Comparison of ENCODE assay signal across 1 cellular context in the genomic region with DNA sequence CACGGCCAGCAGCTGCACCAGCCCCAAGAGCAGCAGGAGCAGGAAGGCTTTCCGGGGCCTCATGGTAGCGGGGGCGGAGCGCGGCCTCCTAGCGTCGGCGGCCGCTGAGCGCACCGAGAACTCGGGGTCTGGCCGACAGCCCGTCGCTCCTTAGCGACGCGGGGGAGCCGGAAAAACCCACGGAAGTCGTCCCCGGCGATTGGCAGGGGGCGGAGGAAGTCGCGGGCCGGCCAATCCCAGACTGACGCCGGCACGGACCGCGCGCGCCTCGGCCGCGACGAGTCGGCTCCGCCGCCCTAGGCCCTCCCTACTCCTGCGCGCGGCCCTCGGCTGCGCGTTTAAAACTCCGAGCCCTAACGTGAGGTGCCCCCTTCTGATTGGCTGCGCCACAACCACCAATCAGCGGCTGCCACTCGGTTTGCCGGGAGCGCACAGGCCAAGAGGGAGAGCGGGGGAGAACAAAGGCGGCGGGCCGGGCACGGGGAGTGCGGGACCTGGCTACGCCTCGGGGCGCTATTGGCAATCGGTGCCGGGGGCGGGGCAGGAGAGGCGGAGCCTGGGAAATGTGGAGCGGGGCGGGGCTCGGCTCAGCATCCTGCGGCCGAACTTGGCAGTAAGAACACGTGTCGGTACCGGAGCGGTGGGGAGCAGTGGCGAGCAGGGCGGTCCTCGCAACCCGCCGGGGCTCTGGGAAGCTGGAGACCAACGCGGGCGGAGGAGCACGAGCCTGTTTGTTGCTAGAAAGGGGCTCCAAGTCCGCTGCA.
TF ChIP-seq lines count a peak whose summit lies in the region.

A gene with protein sequence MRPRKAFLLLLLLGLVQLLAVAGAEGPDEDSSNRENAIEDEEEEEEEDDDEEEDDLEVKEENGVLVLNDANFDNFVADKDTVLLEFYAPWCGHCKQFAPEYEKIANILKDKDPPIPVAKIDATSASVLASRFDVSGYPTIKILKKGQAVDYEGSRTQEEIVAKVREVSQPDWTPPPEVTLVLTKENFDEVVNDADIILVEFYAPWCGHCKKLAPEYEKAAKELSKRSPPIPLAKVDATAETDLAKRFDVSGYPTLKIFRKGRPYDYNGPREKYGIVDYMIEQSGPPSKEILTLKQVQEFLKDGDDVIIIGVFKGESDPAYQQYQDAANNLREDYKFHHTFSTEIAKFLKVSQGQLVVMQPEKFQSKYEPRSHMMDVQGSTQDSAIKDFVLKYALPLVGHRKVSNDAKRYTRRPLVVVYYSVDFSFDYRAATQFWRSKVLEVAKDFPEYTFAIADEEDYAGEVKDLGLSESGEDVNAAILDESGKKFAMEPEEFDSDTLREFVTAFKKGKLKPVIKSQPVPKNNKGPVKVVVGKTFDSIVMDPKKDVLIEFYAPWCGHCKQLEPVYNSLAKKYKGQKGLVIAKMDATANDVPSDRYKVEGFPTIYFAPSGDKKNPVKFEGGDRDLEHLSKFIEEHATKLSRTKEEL (minus strand): TSS at position 160 of the 764 bp plus-strand sequence. CDS start 97 bp downstream, at position 63.

TF ChIP-seq in HepG2, 621 proteins besides CTCF, POLR2A, EP300 and RAD21 (continued from another document and continues in another):
- TF ChIP-seq, protein P1, sequence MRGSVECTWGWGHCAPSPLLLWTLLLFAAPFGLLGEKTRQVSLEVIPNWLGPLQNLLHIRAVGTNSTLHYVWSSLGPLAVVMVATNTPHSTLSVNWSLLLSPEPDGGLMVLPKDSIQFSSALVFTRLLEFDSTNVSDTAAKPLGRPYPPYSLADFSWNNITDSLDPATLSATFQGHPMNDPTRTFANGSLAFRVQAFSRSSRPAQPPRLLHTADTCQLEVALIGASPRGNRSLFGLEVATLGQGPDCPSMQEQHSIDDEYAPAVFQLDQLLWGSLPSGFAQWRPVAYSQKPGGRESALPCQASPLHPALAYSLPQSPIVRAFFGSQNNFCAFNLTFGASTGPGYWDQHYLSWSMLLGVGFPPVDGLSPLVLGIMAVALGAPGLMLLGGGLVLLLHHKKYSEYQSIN (CRISPR knock-in tag; IDR thresholded peaks at IDR 0.05; ENCODE audit: borderline replicate concordance): no peak
- TF ChIP-seq SMAD9 (CRISPR knock-in tag; IDR thresholded peaks at IDR 0.05): no peak
- no peak for TF ChIP-seq CHD4 (IDR thresholded peaks at IDR 0.05; ENCODE audit: borderline replicate concordance, low read length)
- no peak for TF ChIP-seq ZNF790 (CRISPR knock-in tag; IDR thresholded peaks at IDR 0.05; ENCODE audit: borderline replicate concordance)
- no peak for TF ChIP-seq SRSF9 (IDR thresholded peaks at IDR 0.05; ENCODE audit: borderline replicate concordance, insufficient read depth, low read depth, low read length, poor library complexity, severe bottlenecking)
- peak; percentile 86 for TF ChIP-seq RBM39 (IDR thresholded peaks at IDR 0.05; ENCODE audit: low read depth, low read length, poor library complexity, severe bottlenecking)
- no peak for TF ChIP-seq ARNT (IDR thresholded peaks at IDR 0.05)
- peak; percentile 88; the same call in 1 of the 2 replicates for TF ChIP-seq KDM5B (CRISPR knock-in tag; IDR thresholded peaks at IDR 0.05; ENCODE audit: borderline replicate concordance)
- TF ChIP-seq, protein P2, sequence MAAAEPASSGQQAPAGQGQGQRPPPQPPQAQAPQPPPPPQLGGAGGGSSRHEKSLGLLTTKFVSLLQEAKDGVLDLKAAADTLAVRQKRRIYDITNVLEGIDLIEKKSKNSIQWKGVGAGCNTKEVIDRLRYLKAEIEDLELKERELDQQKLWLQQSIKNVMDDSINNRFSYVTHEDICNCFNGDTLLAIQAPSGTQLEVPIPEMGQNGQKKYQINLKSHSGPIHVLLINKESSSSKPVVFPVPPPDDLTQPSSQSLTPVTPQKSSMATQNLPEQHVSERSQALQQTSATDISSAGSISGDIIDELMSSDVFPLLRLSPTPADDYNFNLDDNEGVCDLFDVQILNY (CRISPR knock-in tag; conservative IDR thresholded peaks at IDR 0.05): peak; percentile 77
- TF ChIP-seq ZNF331 (CRISPR knock-in tag; IDR thresholded peaks at IDR 0.05): peak; percentile 45
- peak; percentile 14 for TF ChIP-seq ZEB1 (IDR thresholded peaks at IDR 0.05; ENCODE audit: insufficient replicate concordance, low read depth)
- TF ChIP-seq CENPT (CRISPR knock-in tag; IDR thresholded peaks at IDR 0.05; ENCODE audit: low read depth): peak; percentile 28; the same call in 1 of the 2 replicates
- no peak for TF ChIP-seq U2AF1 (optimal IDR thresholded peaks at IDR 0.05; ENCODE audit: low read depth, low read length)
- TF ChIP-seq RARG (CRISPR knock-in tag; IDR thresholded peaks at IDR 0.05; ENCODE audit: low read depth): no peak
- 0 out of 2 replicates have a peak, but pooled peaks have one; percentile 15 for TF ChIP-seq FOSL2 (CRISPR knock-in tag; IDR thresholded peaks at IDR 0.05)
- TF ChIP-seq FOXK2 (IDR thresholded peaks at IDR 0.05): no peak
- TF ChIP-seq, protein P3, sequence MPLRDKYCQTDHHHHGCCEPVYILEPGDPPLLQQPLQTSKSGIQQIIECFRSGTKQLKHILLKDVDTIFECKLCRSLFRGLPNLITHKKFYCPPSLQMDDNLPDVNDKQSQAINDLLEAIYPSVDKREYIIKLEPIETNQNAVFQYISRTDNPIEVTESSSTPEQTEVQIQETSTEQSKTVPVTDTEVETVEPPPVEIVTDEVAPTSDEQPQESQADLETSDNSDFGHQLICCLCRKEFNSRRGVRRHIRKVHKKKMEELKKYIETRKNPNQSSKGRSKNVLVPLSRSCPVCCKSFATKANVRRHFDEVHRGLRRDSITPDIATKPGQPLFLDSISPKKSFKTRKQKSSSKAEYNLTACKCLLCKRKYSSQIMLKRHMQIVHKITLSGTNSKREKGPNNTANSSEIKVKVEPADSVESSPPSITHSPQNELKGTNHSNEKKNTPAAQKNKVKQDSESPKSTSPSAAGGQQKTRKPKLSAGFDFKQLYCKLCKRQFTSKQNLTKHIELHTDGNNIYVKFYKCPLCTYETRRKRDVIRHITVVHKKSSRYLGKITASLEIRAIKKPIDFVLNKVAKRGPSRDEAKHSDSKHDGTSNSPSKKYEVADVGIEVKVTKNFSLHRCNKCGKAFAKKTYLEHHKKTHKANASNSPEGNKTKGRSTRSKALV (CRISPR knock-in tag; IDR thresholded peaks at IDR 0.05): no peak; the same call in none of the 2 replicates
- peak; percentile 93 for TF ChIP-seq ZC3H13 (CRISPR knock-in tag; IDR thresholded peaks at IDR 0.05)
- TF ChIP-seq NR2C2 (CRISPR knock-in tag; IDR thresholded peaks at IDR 0.05; ENCODE audit: borderline replicate concordance): peak; percentile 43; the same call in 1 of the 2 replicates
- TF ChIP-seq, protein P4, sequence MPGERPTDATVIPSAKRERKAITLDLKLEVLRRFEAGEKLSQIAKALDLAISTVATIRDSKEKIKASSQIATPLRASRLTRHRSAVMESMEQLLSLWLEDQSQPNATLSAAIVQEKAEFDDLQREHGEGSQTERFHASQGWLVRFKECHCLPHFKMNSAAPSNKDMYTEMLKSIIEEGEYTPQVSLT (CRISPR knock-in tag; IDR thresholded peaks at IDR 0.05; ENCODE audit: borderline replicate concordance, low read depth): no peak; the same call in 1 of the 2 replicates
- TF ChIP-seq, protein P5, sequence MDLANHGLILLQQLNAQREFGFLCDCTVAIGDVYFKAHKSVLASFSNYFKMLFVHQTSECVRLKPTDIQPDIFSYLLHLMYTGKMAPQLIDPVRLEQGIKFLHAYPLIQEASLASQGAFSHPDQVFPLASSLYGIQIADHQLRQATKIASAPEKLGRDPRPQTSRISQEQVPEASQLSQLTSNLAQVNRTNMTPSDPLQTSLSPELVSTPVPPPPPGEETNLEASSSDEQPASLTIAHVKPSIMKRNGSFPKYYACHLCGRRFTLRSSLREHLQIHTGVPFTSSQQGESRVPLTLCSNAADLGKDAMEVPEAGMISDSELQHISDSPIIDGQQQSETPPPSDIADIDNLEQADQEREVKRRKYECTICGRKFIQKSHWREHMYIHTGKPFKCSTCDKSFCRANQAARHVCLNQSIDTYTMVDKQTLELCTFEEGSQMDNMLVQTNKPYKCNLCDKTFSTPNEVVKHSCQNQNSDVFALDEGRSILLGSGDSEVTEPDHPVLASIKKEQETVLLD (CRISPR knock-in tag; IDR thresholded peaks at IDR 0.05; ENCODE audit: low read depth): peak; percentile 86
- no peak for TF ChIP-seq TCF12 (IDR thresholded peaks at IDR 0.05)
- no peak for TF ChIP-seq TCF12 (CRISPR knock-in tag; IDR thresholded peaks at IDR 0.05)
- TF ChIP-seq ARHGAP35 (CRISPR knock-in tag; IDR thresholded peaks at IDR 0.05; ENCODE audit: borderline replicate concordance): 0 out of 2 replicates have a peak, but pooled peaks have one; percentile 12
- no peak for TF ChIP-seq ZNF17 (CRISPR knock-in tag; IDR thresholded peaks at IDR 0.05)
- no peak for TF ChIP-seq JUN (CRISPR knock-in tag; IDR thresholded peaks at IDR 0.05)
- peak; percentile 87 for TF ChIP-seq ZNF891 (CRISPR knock-in tag; IDR thresholded peaks at IDR 0.05)
- TF ChIP-seq ZNF510 (CRISPR knock-in tag; IDR thresholded peaks at IDR 0.05; ENCODE audit: low read depth): no peak
- no peak for TF ChIP-seq ZNF225 (CRISPR knock-in tag; IDR thresholded peaks at IDR 0.05)
- TF ChIP-seq, protein P6, sequence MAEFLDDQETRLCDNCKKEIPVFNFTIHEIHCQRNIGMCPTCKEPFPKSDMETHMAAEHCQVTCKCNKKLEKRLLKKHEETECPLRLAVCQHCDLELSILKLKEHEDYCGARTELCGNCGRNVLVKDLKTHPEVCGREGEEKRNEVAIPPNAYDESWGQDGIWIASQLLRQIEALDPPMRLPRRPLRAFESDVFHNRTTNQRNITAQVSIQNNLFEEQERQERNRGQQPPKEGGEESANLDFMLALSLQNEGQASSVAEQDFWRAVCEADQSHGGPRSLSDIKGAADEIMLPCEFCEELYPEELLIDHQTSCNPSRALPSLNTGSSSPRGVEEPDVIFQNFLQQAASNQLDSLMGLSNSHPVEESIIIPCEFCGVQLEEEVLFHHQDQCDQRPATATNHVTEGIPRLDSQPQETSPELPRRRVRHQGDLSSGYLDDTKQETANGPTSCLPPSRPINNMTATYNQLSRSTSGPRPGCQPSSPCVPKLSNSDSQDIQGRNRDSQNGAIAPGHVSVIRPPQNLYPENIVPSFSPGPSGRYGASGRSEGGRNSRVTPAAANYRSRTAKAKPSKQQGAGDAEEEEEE (CRISPR knock-in tag; IDR thresholded peaks at IDR 0.05; ENCODE audit: borderline replicate concordance): no peak
- TF ChIP-seq ZBTB7B (CRISPR knock-in tag; IDR thresholded peaks at IDR 0.05): no peak; the same call in 1 of the 2 replicates
- peak; percentile 94 for TF ChIP-seq ZNF749 (CRISPR knock-in tag; IDR thresholded peaks at IDR 0.05; ENCODE audit: borderline replicate concordance)
- peak; percentile 27; the same call in 1 of the 2 replicates for TF ChIP-seq ZNF264 (CRISPR knock-in tag; IDR thresholded peaks at IDR 0.05)
- TF ChIP-seq ZSCAN31 (CRISPR knock-in tag; IDR thresholded peaks at IDR 0.05; ENCODE audit: low read depth): peak; percentile 81; the same call in 1 of the 2 replicates
- no peak for TF ChIP-seq TSC22D2 (CRISPR knock-in tag; IDR thresholded peaks at IDR 0.05; ENCODE audit: borderline replicate concordance)
- TF ChIP-seq, protein P7, sequence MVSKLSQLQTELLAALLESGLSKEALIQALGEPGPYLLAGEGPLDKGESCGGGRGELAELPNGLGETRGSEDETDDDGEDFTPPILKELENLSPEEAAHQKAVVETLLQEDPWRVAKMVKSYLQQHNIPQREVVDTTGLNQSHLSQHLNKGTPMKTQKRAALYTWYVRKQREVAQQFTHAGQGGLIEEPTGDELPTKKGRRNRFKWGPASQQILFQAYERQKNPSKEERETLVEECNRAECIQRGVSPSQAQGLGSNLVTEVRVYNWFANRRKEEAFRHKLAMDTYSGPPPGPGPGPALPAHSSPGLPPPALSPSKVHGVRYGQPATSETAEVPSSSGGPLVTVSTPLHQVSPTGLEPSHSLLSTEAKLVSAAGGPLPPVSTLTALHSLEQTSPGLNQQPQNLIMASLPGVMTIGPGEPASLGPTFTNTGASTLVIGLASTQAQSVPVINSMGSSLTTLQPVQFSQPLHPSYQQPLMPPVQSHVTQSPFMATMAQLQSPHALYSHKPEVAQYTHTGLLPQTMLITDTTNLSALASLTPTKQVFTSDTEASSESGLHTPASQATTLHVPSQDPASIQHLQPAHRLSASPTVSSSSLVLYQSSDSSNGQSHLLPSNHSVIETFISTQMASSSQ (IDR thresholded peaks at IDR 0.05; ENCODE audit: low read depth): no peak
- TF ChIP-seq, protein P7 (CRISPR knock-in tag; IDR thresholded peaks at IDR 0.05; ENCODE audit: borderline replicate concordance): peak; percentile 59; the same call in 1 of the 2 replicates
- TF ChIP-seq RXRA (CRISPR knock-in tag; IDR thresholded peaks at IDR 0.05): peak; percentile 33; the same call in 1 of the 2 replicates
- TF ChIP-seq NR2F2 (IDR thresholded peaks at IDR 0.05; ENCODE audit: borderline replicate concordance, low read depth): no peak
- TF ChIP-seq ZNF776 (CRISPR knock-in tag; IDR thresholded peaks at IDR 0.05): peak; percentile 88
- TF ChIP-seq ARID2 (CRISPR knock-in tag; IDR thresholded peaks at IDR 0.05; ENCODE audit: borderline replicate concordance): peak; percentile 91; the same call in 1 of the 2 replicates
- no peak for TF ChIP-seq ZNF841 (CRISPR knock-in tag; IDR thresholded peaks at IDR 0.05; ENCODE audit: borderline replicate concordance)
- TF ChIP-seq ZNF432 (CRISPR knock-in tag; IDR thresholded peaks at IDR 0.05; ENCODE audit: borderline replicate concordance): no peak
